In the genomic region with DNA sequence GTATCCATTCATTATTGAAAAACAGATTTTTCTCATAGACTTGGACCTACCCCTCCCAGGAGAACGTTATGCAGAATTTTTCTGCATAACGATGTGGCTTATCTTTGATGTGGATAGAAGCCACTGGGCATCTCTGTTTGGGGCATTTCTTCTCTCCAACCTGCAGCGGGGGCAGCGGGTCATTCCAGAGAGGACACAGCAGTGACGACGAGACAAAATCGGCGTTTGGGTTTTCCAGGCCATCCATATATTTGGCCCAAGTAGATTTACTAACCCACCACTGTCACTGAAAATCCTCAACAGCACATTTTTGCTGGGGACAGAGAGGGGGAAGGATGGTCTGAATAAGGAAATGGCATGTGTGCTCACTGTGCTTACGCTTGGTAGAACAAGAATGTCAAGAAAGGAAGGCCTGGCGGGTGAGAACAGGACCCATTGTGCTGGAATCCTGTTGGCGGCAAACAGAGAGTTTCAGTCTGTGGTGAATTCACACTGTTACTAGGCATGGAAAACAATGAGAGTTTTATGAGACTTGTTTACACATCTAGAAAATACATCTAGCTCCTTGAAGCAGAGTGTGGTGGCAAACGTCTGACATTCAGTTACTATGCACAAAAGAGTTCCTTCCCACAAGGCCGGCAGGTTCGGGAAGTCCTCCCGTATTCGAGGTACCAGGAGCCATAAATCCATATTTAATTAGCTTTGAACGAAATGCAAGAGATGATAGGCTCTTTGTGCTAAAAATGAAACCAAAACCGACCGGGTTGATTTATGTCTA, we compare ENCODE assay signal across 9 cellular contexts.
DNase-seq lines count a peak whose midpoint lies in the region; ATAC-seq, FAIRE-seq and TF ChIP-seq lines count a peak whose summit lies in the region.
"Had no signal": no experiment of that assay in that cellular context is flagged by ENCODE, and none has a peak within 500 bp of the region (broad histone marks: within the 10 kb centered on the region; RNA-seq: fewer than 3 reads in every experiment).

No MANE protein-coding gene starts in this region.

- peak overlapping the region; percentile 83 to 91 (median 90) for H3K27ac ChIP-seq in esophagus muscularis mucosa (replicated peaks in 1 of 4)
- H3K27ac ChIP-seq in pancreas = peak overlapping the region; percentile 1 to 79 (median 65)

- no peak for TF ChIP-seq POLR2A in esophagus muscularis mucosa (IDR thresholded peaks at IDR 0.05; ENCODE audit: low read depth)

- TF ChIP-seq EP300 in esophagus muscularis mucosa (IDR thresholded peaks at IDR 0.05) = peak; percentile 89

- H3K9me3 ChIP-seq in esophagus muscularis mucosa (no peaks in the 10 kb centered on the region), pancreas (no peaks in the 10 kb centered on the region)

- TF ChIP-seq CTCF in esophagus muscularis mucosa (IDR thresholded peaks at IDR 0.05) (no peak), pancreas (IDR thresholded peaks at IDR 0.05) (no peak)

- intact Hi-C loops in esophagus muscularis mucosa (cut with DNase I) (loop anchor here (5.0 to 10.0 kb wide), 2 partner anchors 305 to 1173 kb away; no protein-coding TSS in a partner anchor), pancreas (cut with DNase I) (no loop called here)

- peak; percentile 15 to 64 (median 38) for ATAC-seq in pancreas
- no peak for ATAC-seq in GM19328 (IDR thresholded peaks at IDR 0.05; ENCODE audit: unreplicated experiment)

- H3K36me3 ChIP-seq in esophagus muscularis mucosa (no peaks in the 10 kb centered on the region), pancreas (no peaks in the 10 kb centered on the region)

- H3K4me1 ChIP-seq in esophagus muscularis mucosa (peaks cover 34 to 68% (median 66%) of the 10 kb centered on the region in 4 donors), pancreas (peaks cover 0 to 5% (median 2%) of the 10 kb centered on the region in 3 donors)

- peak; percentile 28 for DNase-seq in CD1c-positive myeloid dendritic cell (ENCODE audit: extremely low spot score)
- DNase-seq in RCC 7860 (ENCODE audit: low spot score) = peak; percentile 84
- no peak for DNase-seq in esophagus muscularis mucosa (ENCODE audit: extremely low spot score)
- no peak for DNase-seq in pancreas
- no peak for DNase-seq in activated effector memory CD4-positive, alpha-beta T cell treated with Interleukin-2 at 50 U/mL for 16 hours
- no peak for DNase-seq in NCI-H226
- no peak for DNase-seq in NCI-H1694 (lab: John Stamatoyannopoulos, UW)
- DNase-seq: activated CD4-positive, alpha-beta T cell treated with anti-CD3 and anti-CD28 coated beads for 48 hours had no signal

- H3K27me3 ChIP-seq in esophagus muscularis mucosa = no peaks in the 10 kb centered on the region
- no peaks in the 10 kb centered on the region for H3K27me3 ChIP-seq in pancreas

- H3K4me3 ChIP-seq in esophagus muscularis mucosa = peak overlapping the region; percentile 32 to 44 (median 42)
- H3K4me3 ChIP-seq in pancreas = no peak overlapping the region

- 39% methylated on average over 19 of the region's 19 CpGs for WGBS in esophagus muscularis mucosa
- WGBS in pancreas, 2 donors = 50 to 53% methylated on average over 19 of the region's 19 CpGs

- FAIRE-seq in RCC 7860 (lab: Jason Lieb, UNC) = peak; percentile 69
- no peak for FAIRE-seq in pancreas (lab: Jason Lieb, UNC)

Comparison
In these comparisons a context has a peak if more than half of its experiments do, and no peak if none do; other contexts are left out.
1. DNase-seq: peak in CD1c-positive myeloid dendritic cell (single experiment) and RCC 7860 (single experiment); none in esophagus muscularis mucosa (single experiment), pancreas (0 of 6), activated effector memory CD4-positive, alpha-beta T cell treated with Interleukin-2 at 50 U/mL for 16 hours (single experiment), NCI-H226 (single experiment) and NCI-H1694 (single experiment).
2. H3K4me3 ChIP-seq: peak in esophagus muscularis mucosa (4 of 4); none in pancreas (0 of 4).